In genomic region chr17:81865733-81866439, GRCh38 we compare ENCODE assay signal across 9 cellular contexts. TPM values are rescaled to one million over a fixed set of nuclear protein-coding genes. Genes with fewer than 3 reads are reported as not detected.
DNase-seq lines count a peak whose midpoint lies in the region; ATAC-seq and TF ChIP-seq lines count a peak whose summit lies in the region.
"Had no signal": no experiment of that assay in that cellular context is flagged by ENCODE, and none has a peak within 500 bp of the region (broad histone marks: within the 10 kb centered on the region; RNA-seq: fewer than 3 reads in every experiment).

No MANE protein-coding gene starts in this region.

- no TSS peak for BruUV-seq in Caco-2 (replicated peaks; lab: Mats Ljungman, UMichigan)

- TF ChIP-seq CTCF in Caco-2 (IDR thresholded peaks at IDR 0.05; ENCODE audit: insufficient read depth in 1 of 2, low read depth in 1 of 2, low read length in 1 of 2, severe bottlenecking in 1 of 2, unreplicated experiment in 1 of 2) (no peak), BE2C (IDR thresholded peaks at IDR 0.05; ENCODE audit: low read depth, low read length) (no peak)

- no peaks in the 10 kb centered on the region for H3K9me2 ChIP-seq in Karpas-422 (replicated peaks; ENCODE audit: insufficient read depth, low read length)

- H3K9me3 ChIP-seq in Caco-2 (no peaks in the 10 kb centered on the region), Karpas-422 (ENCODE audit: low read length) (no peaks in the 10 kb centered on the region), mucosa of rectum (ENCODE audit: control insufficient read depth in 2 of 2, low read length in 2 of 2) (no peaks in the 10 kb centered on the region), BE2C (no peaks in the 10 kb centered on the region)

- POLR2A ChIA-PET in Caco-2 (lab: Charles Lee), result no interaction called here

- peaks cover 17% of the 10 kb centered on the region; the same call in 1 of the 2 replicates for H4K20me1 ChIP-seq in Karpas-422 (ENCODE audit: insufficient read depth, low read depth, low read length)

- no peak overlapping the region for H3K27ac ChIP-seq in Karpas-422 (ENCODE audit: low read length)
- H3K27ac ChIP-seq in mucosa of rectum (ENCODE audit: low read depth in 2 of 2, low read length in 2 of 2), result peak overlapping the region; percentile 92 to 96

- peaks cover 95% of the 10 kb centered on the region for H3K36me3 Mint-ChIP-seq in Caco-2 (ENCODE audit: insufficient read depth, unreplicated experiment)

- peak overlapping the region; percentile 22 for H3K4me3 Mint-ChIP-seq in Caco-2 (ENCODE audit: unreplicated experiment)

- H2AFZ ChIP-seq in Karpas-422 (ENCODE audit: low read length), result no peak overlapping the region

- H3K9me3 Mint-ChIP-seq in Caco-2 (ENCODE audit: unreplicated experiment), result no peaks in the 10 kb centered on the region

- intact Hi-C loops in Caco-2 (cut with micrococcal nuclease; ENCODE audit: unreplicated experiment), result no loop called here

- no peaks in the 10 kb centered on the region for H3K27me3 Mint-ChIP-seq in Caco-2 (ENCODE audit: insufficient read depth, unreplicated experiment)

- H3K4me3 ChIP-seq in Caco-2 (ENCODE audit: low read depth, low read length), result no peak overlapping the region
- no peak overlapping the region for H3K4me3 ChIP-seq in Karpas-422 (ENCODE audit: low read length)
- peak overlapping the region in 1 of 2 donors; percentile 15 for H3K4me3 ChIP-seq in mucosa of rectum (ENCODE audit: low read length in 2 of 2)
- no peak overlapping the region for H3K4me3 ChIP-seq in BE2C (ENCODE audit: low read depth, low read length)

- no peak for ATAC-seq in GM18907 (IDR thresholded peaks at IDR 0.05; ENCODE audit: unreplicated experiment)

- H3K27ac Mint-ChIP-seq in Caco-2 (ENCODE audit: unreplicated experiment), result peak overlapping the region; percentile 90

- H3K36me3 ChIP-seq in Caco-2 (ENCODE audit: control insufficient read depth, insufficient read depth, low read length) (peaks cover 4% of the 10 kb centered on the region; the same call in 1 of the 2 replicates), Karpas-422 (ENCODE audit: insufficient read depth, low read length) (peaks cover 18% of the 10 kb centered on the region; the same call in 1 of the 2 replicates), mucosa of rectum (ENCODE audit: control insufficient read depth in 2 of 2, insufficient read depth in 2 of 2, low read length in 2 of 2) (peaks cover 14 to 18% of the 10 kb centered on the region in 2 donors), BE2C (peaks cover 38% of the 10 kb centered on the region)

- DNase-seq in Caco-2 (no peak), Karpas-422 (peak; percentile 60), amniotic epithelial cell (ENCODE audit: low read depth) (peak; percentile 88), GM03348 (ENCODE audit: low spot score) (no peak), BE2C (no peak)
- no peak for DNase-seq in stimulated activated CD4-positive, alpha-beta T cell treated with anti-CD3 and anti-CD28 coated beads, Interleukin-12 subunit alpha, Interleukin-12 subunit beta, amount 100 ng/mL, for 4 hours

- CTCF ChIA-PET in Caco-2 (lab: Charles Lee), result interaction anchor here (0.6 kb wide), 1 partner anchor 266 kb away, joined by 4 read pairs; no protein-coding TSS in a partner anchor

- H3K4me1 ChIP-seq in Caco-2 (peaks cover 48% of the 10 kb centered on the region), Karpas-422 (ENCODE audit: low read length) (peaks cover 49% of the 10 kb centered on the region), mucosa of rectum (ENCODE audit: control insufficient read depth in 2 of 2, insufficient read depth in 2 of 2, low read length in 2 of 2) (peaks cover 72 to 77% of the 10 kb centered on the region in 2 donors), BE2C (peaks cover 26% of the 10 kb centered on the region)

- no peaks in the 10 kb centered on the region for H3K27me3 ChIP-seq in Caco-2 (replicated peaks; ENCODE audit: control insufficient read depth, insufficient read depth, low read length)
- H3K27me3 ChIP-seq in Karpas-422 (ENCODE audit: low read length), result no peaks in the 10 kb centered on the region
- no peaks in the 10 kb centered on the region for H3K27me3 ChIP-seq in mucosa of rectum (ENCODE audit: control insufficient read depth in 2 of 2, insufficient read depth in 2 of 2, low read length in 2 of 2)
- H3K27me3 ChIP-seq in BE2C, result no peaks in the 10 kb centered on the region

- peaks cover 41% of the 10 kb centered on the region for H3K79me2 ChIP-seq in Karpas-422 (ENCODE audit: low read length)

- no peak overlapping the region for H3K4me2 ChIP-seq in Karpas-422 (ENCODE audit: low read depth, low read length, poor library complexity, severe bottlenecking)

- H3K9ac ChIP-seq in Karpas-422 (ENCODE audit: low read length) (no peak overlapping the region), mucosa of rectum (ENCODE audit: low read depth in 1 of 2, low read length in 2 of 2) (peak overlapping the region; percentile 68 to 74)

- H3K4me1 Mint-ChIP-seq in Caco-2 (ENCODE audit: low read depth, unreplicated experiment), result peaks cover 27% of the 10 kb centered on the region

RNA-seq across cellular contexts. Expression of gene ARHGDIA, which starts 5.3 kb away (rescaled TPM):
- total RNA-seq in Caco-2 (2022), result 253 and 292 TPM in 2 replicates
- total RNA-seq in Karpas-422 (2014; rRNA removed; shearing (Covaris generic); ENCODE audit: low replicate concordance), result 68.5 and 119 TPM in 2 replicates
- 2,008 TPM for polyA plus RNA-seq in BE2C (2012; ENCODE audit: insufficient read depth, insufficient read length, low read depth)

RNA-seq across cellular contexts. Expression of gene P4HB, which starts 5.6 kb away (rescaled TPM):
- total RNA-seq in Caco-2 (2022), result 895 and 958 TPM in 2 replicates
- 175 and 263 TPM in 2 replicates for total RNA-seq in Karpas-422 (2014; rRNA removed; shearing (Covaris generic); ENCODE audit: low replicate concordance)
- 890 TPM for polyA plus RNA-seq in BE2C (2012; ENCODE audit: insufficient read depth, insufficient read length, low read depth)

RNA-seq across cellular contexts. Expression of gene ALYREF, which starts 25.5 kb away (rescaled TPM):
- total RNA-seq in Caco-2 (2022), result 248 and 252 TPM in 2 replicates
- total RNA-seq in Karpas-422 (2014; rRNA removed; shearing (Covaris generic); ENCODE audit: low replicate concordance), result 70.1 and 191 TPM in 2 replicates
- 427 TPM for polyA plus RNA-seq in BE2C (2012; ENCODE audit: insufficient read depth, insufficient read length, low read depth)

RNA-seq across cellular contexts. Expression of gene ANAPC11, which starts 25.6 kb away (rescaled TPM):
- 133 and 140 TPM in 2 replicates for total RNA-seq in Caco-2 (2022)
- 87.1 and 132 TPM in 2 replicates for total RNA-seq in Karpas-422 (2014; rRNA removed; shearing (Covaris generic); ENCODE audit: low replicate concordance)
- polyA plus RNA-seq in BE2C (2012; ENCODE audit: insufficient read depth, insufficient read length, low read depth), result 729 TPM

RNA-seq across cellular contexts. Expression of gene PPP1R27, which starts 31.0 kb away (rescaled TPM):
- 0.93 TPM in 1 of 2 replicates, not detected in the other for total RNA-seq in Caco-2 (2022)
- 0.25 TPM in 1 of 2 replicates, not detected in the other for total RNA-seq in Karpas-422 (2014; rRNA removed; shearing (Covaris generic); ENCODE audit: low replicate concordance)
- not detected for polyA plus RNA-seq in BE2C (2012; ENCODE audit: insufficient read depth, insufficient read length, low read depth)
- total RNA-seq: activated CD8-positive, alpha-beta memory T cell treated with anti-CD3 and anti-CD28 coated beads for 36 hours had no signal

Comparison
In these comparisons a context has a peak if more than half of its experiments do, and no peak if none do; other contexts are left out.
1. DNase-seq: peak in Karpas-422 (single experiment) and amniotic epithelial cell (single experiment); none in Caco-2 (0 of 2), GM03348 (single experiment), BE2C (single experiment) and stimulated activated CD4-positive, alpha-beta T cell treated with anti-CD3 and anti-CD28 coated beads, Interleukin-12 subunit alpha, Interleukin-12 subunit beta, amount 100 ng/mL, for 4 hours (single experiment).